27 cellular contexts compared by ENCODE assay signal in genomic region chrX:22740836-22741235, GRCh38.
"Had no signal": no experiment of that assay in that cellular context is flagged by ENCODE, and none has a peak within 500 bp of the region (broad histone marks: within the 10 kb centered on the region; RNA-seq: fewer than 3 reads in every experiment).

No MANE protein-coding gene starts in this region.

- H3K4me1 ChIP-seq: left ventricle myocardium inferior, right atrium auricular region, right lobe of liver, testis, thyroid gland, upper lobe of right lung had no signal

- H3K4me3 ChIP-seq: left ventricle myocardium inferior, lung, mucosa of descending colon, right atrium auricular region, right lobe of liver, skin epidermis, stomach, testis, thyroid gland, upper lobe of right lung had no signal

- DNase-seq: head of caudate nucleus; hippocampal formation; left ventricle myocardium inferior; midbrain; mucosa of descending colon; naive thymus-derived CD4-positive, alpha-beta T cell; nucleus accumbens; right lobe of liver; stimulated activated CD4-positive, alpha-beta T cell treated with anti-CD3 and anti-CD28 coated beads, Interleukin-12 subunit alpha, Interleukin-12 subunit beta, amount 100 ng/mL, for 4 hours; stimulated activated CD4-positive, alpha-beta T cell treated with anti-CD3 and anti-CD28 coated beads, Interleukin-15, amount 100 ng/mL, for 24 hours; stimulated activated CD4-positive, alpha-beta T cell treated with anti-CD3 and anti-CD28 coated beads, Interleukin-2, amount 100 ng/mL, for 24 hours; stimulated activated CD4-positive, alpha-beta T cell treated with anti-CD3 and anti-CD28 coated beads, Interleukin-4, amount 100 ng/mL, for 1 hour; stimulated activated naive B cell treated with anti-CD40 and anti-IgM and Interleukin-4, amounts not matched to agents 10 μg/mL and 1 μg/mL and 100 μg/mL, for 72 hours; stimulated activated naive CD8-positive, alpha-beta T cell treated with anti-CD3 and anti-CD28 coated beads, Interleukin-15, Interleukin-2, amounts not matched to agents 100 U/mL and 50 U/mL, for 24 hours; stomach; testis; thyroid gland; trophoblast cell; upper lobe of right lung had no signal

- H3K9me3 ChIP-seq: left ventricle myocardium inferior, mucosa of descending colon, right lobe of liver, stomach, testis, thyroid gland, upper lobe of right lung had no signal

- ATAC-seq: mucosa of descending colon; naive thymus-derived CD4-positive, alpha-beta T cell; right lobe of liver; stimulated activated naive B cell treated with anti-CD40 and anti-IgM and Interleukin-4, amounts not matched to agents 10 μg/mL and 1 μg/mL and 100 μg/mL, for 72 hours; stimulated activated naive CD8-positive, alpha-beta T cell treated with anti-CD3 and anti-CD28 coated beads, Interleukin-15, Interleukin-2, amounts not matched to agents 100 U/mL and 50 U/mL, for 24 hours; upper lobe of right lung had no signal

- H3K4me3 Mint-ChIP-seq: memory B cell; naive thymus-derived CD4-positive, alpha-beta T cell; nephron; neural crest cell; stimulated activated naive B cell treated with anti-CD40 and anti-IgM and Interleukin-4, amounts not matched to agents 10 μg/mL and 1 μg/mL and 100 μg/mL, for 72 hours had no signal

- H3K36me3 ChIP-seq: left ventricle myocardium inferior, right atrium auricular region, right lobe of liver, stomach, thyroid gland, upper lobe of right lung had no signal

- H3K27me3 ChIP-seq: right atrium auricular region, right lobe of liver, stomach, testis, thyroid gland, upper lobe of right lung had no signal

- H3K4me1 Mint-ChIP-seq: memory B cell; naive thymus-derived CD4-positive, alpha-beta T cell; neural crest cell had no signal

- H3K27ac ChIP-seq: left ventricle myocardium inferior, right atrium auricular region, right lobe of liver, skin epidermis, stomach, testis, thyroid gland, upper lobe of right lung had no signal

- FAIRE-seq: urothelium cell line had no signal

- H3K9me3 Mint-ChIP-seq: memory B cell; naive thymus-derived CD4-positive, alpha-beta T cell; neural crest cell; stimulated activated naive B cell treated with anti-CD40 and anti-IgM and Interleukin-4, amounts not matched to agents 10 μg/mL and 1 μg/mL and 100 μg/mL, for 72 hours had no signal

- H3K27me3 Mint-ChIP-seq: memory B cell; naive thymus-derived CD4-positive, alpha-beta T cell; progenitor cell of endocrine pancreas; stimulated activated naive B cell treated with anti-CD40 and anti-IgM and Interleukin-4, amounts not matched to agents 10 μg/mL and 1 μg/mL and 100 μg/mL, for 72 hours had no signal

- H3K27ac Mint-ChIP-seq: memory B cell; naive thymus-derived CD4-positive, alpha-beta T cell; nephron; progenitor cell of endocrine pancreas; stimulated activated naive B cell treated with anti-CD40 and anti-IgM and Interleukin-4, amounts not matched to agents 10 μg/mL and 1 μg/mL and 100 μg/mL, for 72 hours had no signal

- H3K36me3 Mint-ChIP-seq: memory B cell; naive thymus-derived CD4-positive, alpha-beta T cell; stimulated activated naive B cell treated with anti-CD40 and anti-IgM and Interleukin-4, amounts not matched to agents 10 μg/mL and 1 μg/mL and 100 μg/mL, for 72 hours had no signal
